In the genomic region with DNA sequence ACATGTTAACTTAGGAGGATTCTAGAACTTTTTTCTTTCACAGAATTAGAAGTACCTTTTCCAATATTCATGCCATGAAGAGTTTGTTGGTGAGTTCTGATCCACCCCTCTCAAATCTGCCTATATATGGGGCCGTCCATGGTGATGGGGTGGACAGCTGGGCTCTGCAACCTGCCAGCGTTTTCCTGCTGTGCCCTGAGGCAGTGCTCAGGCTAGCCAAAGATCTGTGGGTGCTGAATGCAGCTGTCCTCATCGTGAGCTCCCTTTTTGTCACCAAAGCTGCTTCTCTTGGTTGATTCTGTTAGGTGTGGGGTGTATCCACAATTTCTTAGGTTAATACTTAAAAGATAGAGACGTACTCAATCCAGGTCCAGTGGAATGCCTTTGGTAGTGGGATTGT, we compare ENCODE assay signal across 16 cellular contexts.
"Had no signal": no experiment of that assay in that cellular context is flagged by ENCODE, and none has a peak within 500 bp of the region (broad histone marks: within the 10 kb centered on the region; RNA-seq: fewer than 3 reads in every experiment).

No MANE protein-coding gene starts in this region.

- H3K4me1 ChIP-seq: prostate gland, right lobe of liver had no signal

- H3K4me3 Mint-ChIP-seq: naive thymus-derived CD8-positive, alpha-beta T cell had no signal

- H3K36me3 ChIP-seq: breast epithelium, esophagus muscularis mucosa, prostate gland, right lobe of liver, suprapubic skin had no signal

- DNase-seq: activated CD4-positive, alpha-beta T cell treated with anti-CD3 and anti-CD28 coated beads for 1 hour; activated effector memory CD4-positive, alpha-beta T cell treated with Interleukin-2 at 50 U/mL for 16 hours; activated T-cell treated with anti-CD3 and anti-CD28 coated beads for 4 hours; amygdala; dorsolateral prefrontal cortex; naive thymus-derived CD8-positive, alpha-beta T cell; nucleus accumbens; right lobe of liver; stimulated activated CD4-positive, alpha-beta T cell treated with anti-CD3 and anti-CD28 coated beads, Interleukin-2, amount 100 ng/mL, for 48 hours; stimulated activated naive CD4-positive, alpha-beta T cell treated with Interleukin-2 at 50 U/mL for 16 hours; T-helper 9 cell had no signal

- H3K27me3 ChIP-seq: breast epithelium, esophagus muscularis mucosa, right lobe of liver, suprapubic skin had no signal

- H3K9me3 Mint-ChIP-seq: activated naive CD4-positive, alpha-beta T cell treated with anti-CD3 and anti-CD28 coated beads, Interleukin-2, amount 50 U/mL, for 72 hours; naive thymus-derived CD8-positive, alpha-beta T cell had no signal

- ATAC-seq: activated naive CD4-positive, alpha-beta T cell treated with anti-CD3 and anti-CD28 coated beads, Interleukin-2, amount 50 U/mL, for 72 hours; naive thymus-derived CD8-positive, alpha-beta T cell; right lobe of liver had no signal

- H3K27ac ChIP-seq: breast epithelium, dorsolateral prefrontal cortex, esophagus muscularis mucosa, prostate gland, right lobe of liver, suprapubic skin had no signal

- H3K27ac Mint-ChIP-seq: activated naive CD4-positive, alpha-beta T cell treated with anti-CD3 and anti-CD28 coated beads, Interleukin-2, amount 50 U/mL, for 72 hours had no signal

- H3K36me3 Mint-ChIP-seq: activated naive CD4-positive, alpha-beta T cell treated with anti-CD3 and anti-CD28 coated beads, Interleukin-2, amount 50 U/mL, for 72 hours; naive thymus-derived CD8-positive, alpha-beta T cell had no signal

- H3K9me3 ChIP-seq: breast epithelium, esophagus muscularis mucosa, prostate gland, right lobe of liver, suprapubic skin had no signal

- H3K4me3 ChIP-seq: breast epithelium, dorsolateral prefrontal cortex, esophagus muscularis mucosa, prostate gland, right lobe of liver, suprapubic skin had no signal
